In genomic region chr6:80541186-80541585, GRCh38 we compare ENCODE assay signal across 14 cellular contexts.
DNase-seq lines count a peak whose midpoint lies in the region; ATAC-seq lines count a peak whose summit lies in the region.
"Had no signal": no experiment of that assay in that cellular context is flagged by ENCODE, and none has a peak within 500 bp of the region (broad histone marks: within the 10 kb centered on the region; RNA-seq: fewer than 3 reads in every experiment).

No MANE protein-coding gene starts in this region.

- peak overlapping the region; percentile 88 for H3K27ac ChIP-seq in ACC112 (ENCODE audit: low read depth, low read length)
- peak overlapping the region; percentile 96 for H3K27ac ChIP-seq in epithelial cell of prostate
- H3K27ac ChIP-seq: left lung, stomach had no signal

- H3K27me3 ChIP-seq in ACC112 (ENCODE audit: insufficient read depth, low read length) (no peaks in the 10 kb centered on the region), MG63 (no peaks in the 10 kb centered on the region)
- H3K27me3 ChIP-seq: left lung, stomach had no signal

- H3K36me3 ChIP-seq in ACC112 (ENCODE audit: insufficient read depth, low read length) (no peaks in the 10 kb centered on the region; the same call in 1 of the 2 replicates), MG63 (no peaks in the 10 kb centered on the region)
- H3K36me3 ChIP-seq: left lung, stomach had no signal

- H3K4me1 ChIP-seq in ACC112 (ENCODE audit: control insufficient read depth, insufficient read depth, low read length, unreplicated experiment) = peaks cover 54% of the 10 kb centered on the region
- H3K4me1 ChIP-seq: left lung, stomach had no signal

- peak; percentile 52 for ATAC-seq in GM19463 (IDR thresholded peaks at IDR 0.05; ENCODE audit: unreplicated experiment)
- ATAC-seq: left lung had no signal

- peak overlapping the region; percentile 37; the same call in 1 of the 2 replicates for H3K4me3 ChIP-seq in ACC112 (ENCODE audit: low read depth, low read length)
- H3K4me3 ChIP-seq in MG63 = no peak overlapping the region
- H3K4me3 ChIP-seq: left lung, stomach had no signal

- DNase-seq in MG63 = peak; percentile 39
- peak; percentile 75 for DNase-seq in epithelial cell of prostate (ENCODE audit: low read depth, low spot score)
- no peak for DNase-seq in activated effector memory CD4-positive, alpha-beta T cell treated with anti-CD3 and anti-CD28 coated beads, Interleukin-2, amount 50 U/mL, for 16 hours
- no peak for DNase-seq in NCI-H510A treated with DMSO at 0.1 percent for 48 hours (lab: John Stamatoyannopoulos, UW)
- no peak for DNase-seq in SHP77 (lab: John Stamatoyannopoulos, UW)
- DNase-seq in stimulated activated CD4-positive, alpha-beta T cell treated with anti-CD3 and anti-CD28 coated beads, Interleukin-4, amount 100 ng/mL, for 4 hours = no peak
- DNase-seq: CD4-positive, CD25-positive, alpha-beta regulatory T cell; effector CD8-positive, alpha-beta T cell; left lung; NCI-H1694 treated with DMSO at 0.1 percent for 48 hours; SHP77 treated with DMSO at 0.1 percent for 48 hours; stomach had no signal

- peak overlapping the region; percentile 34 for H2AFZ ChIP-seq in ACC112 (ENCODE audit: low read length, unreplicated experiment)

- H3K79me2 ChIP-seq in ACC112 (ENCODE audit: control insufficient read depth, insufficient read depth, low read length, unreplicated experiment) = no peaks in the 10 kb centered on the region

- H3K9me3 ChIP-seq in MG63 = no peaks in the 10 kb centered on the region

Comparison
In these comparisons a context has a peak if more than half of its experiments do, and no peak if none do; other contexts are left out.
1. DNase-seq: peak in MG63 (single experiment) and epithelial cell of prostate (single experiment); none in activated effector memory CD4-positive, alpha-beta T cell treated with anti-CD3 and anti-CD28 coated beads, Interleukin-2, amount 50 U/mL, for 16 hours (single experiment), NCI-H510A treated with DMSO at 0.1 percent for 48 hours (single experiment), SHP77 (0 of 2) and stimulated activated CD4-positive, alpha-beta T cell treated with anti-CD3 and anti-CD28 coated beads, Interleukin-4, amount 100 ng/mL, for 4 hours (0 of 2).